In genomic region chr14:21652209-21652808, GRCh38 we compare ENCODE assay signal across 23 cellular contexts. TPM values are rescaled to one million over a fixed set of nuclear protein-coding genes. Genes with fewer than 3 reads are reported as not detected.
"Had no signal": no experiment of that assay in that cellular context is flagged by ENCODE, and none has a peak within 500 bp of the region (broad histone marks: within the 10 kb centered on the region; RNA-seq: fewer than 3 reads in every experiment).

No MANE protein-coding gene starts in this region.

- H3K36me3 ChIP-seq: left lung, ovary had no signal

- H3K27me3 ChIP-seq: left lung, ovary, testis had no signal

- DNase-seq: activated CD4-positive, alpha-beta T cell treated with anti-CD3 and anti-CD28 coated beads for 48 hours; activated CD8-positive, alpha-beta memory T cell treated with anti-CD3 and anti-CD28 coated beads for 24 hours; activated naive CD4-positive, alpha-beta T cell treated with anti-CD3 and anti-CD28 coated beads, Interleukin-2, amount 10 ng/mL, durations not matched to agents 7 days and 5 days; activated T-cell treated with anti-CD3 and anti-CD28 coated beads for 4 hours; caudate nucleus; islet precursor cell; left lung; mesenchymal stem cell; ovary; stimulated activated CD4-positive, alpha-beta T cell treated with anti-CD3 and anti-CD28 coated beads, Interleukin-4, amount 100 ng/mL, for 4 hours; stimulated activated naive CD8-positive, alpha-beta T cell treated with anti-CD3 and anti-CD28 coated beads, Interleukin-15, amount 100 ng/mL, for 72 hours; SW 1271; testis had no signal

- H3K27ac Mint-ChIP-seq: activated naive CD4-positive, alpha-beta T cell treated with anti-CD3 and anti-CD28 coated beads, Interleukin-2, amount 10 ng/mL, durations not matched to agents 7 days and 5 days; activated T-helper 2 cell treated with anti-CD3 and anti-CD28 coated beads, Interferon-gamma antibody, Interleukin-2, Interleukin-4, amounts not matched to agents 10 μg/mL and 5 μg/mL and 100 μg/mL, durations not matched to agents 14 hours and 24 hours and 36 hours; dendritic cell treated with granulocyte-macrophage colony-stimulating factor and Interleukin-4, amounts not matched to agents 40 ng/mL and 50 ng/mL, for 4 days; stimulated activated naive CD8-positive, alpha-beta T cell treated with anti-CD3 and anti-CD28 coated beads, Interleukin-15, amount 100 ng/mL, for 72 hours; T-helper 2 cell treated with Interferon-gamma antibody and Interleukin-4, amounts not matched to agents 5 μg/mL and 100 μg/mL, for 36 hours had no signal

- H3K4me3 ChIP-seq: left lung, ovary, testis had no signal

- H3K4me3 Mint-ChIP-seq: activated naive CD4-positive, alpha-beta T cell treated with anti-CD3 and anti-CD28 coated beads, Interleukin-2, amount 10 ng/mL, durations not matched to agents 7 days and 5 days; dendritic cell treated with granulocyte-macrophage colony-stimulating factor and Interleukin-4, amounts not matched to agents 40 ng/mL and 50 ng/mL, for 4 days; neural crest cell; stimulated activated naive CD8-positive, alpha-beta T cell treated with anti-CD3 and anti-CD28 coated beads, Interleukin-15, amount 100 ng/mL, for 72 hours; T-helper 2 cell treated with Interferon-gamma antibody and Interleukin-4, amounts not matched to agents 5 μg/mL and 100 μg/mL, for 36 hours had no signal

- H3K9me3 Mint-ChIP-seq: activated naive CD4-positive, alpha-beta T cell treated with anti-CD3 and anti-CD28 coated beads, Interleukin-2, amount 10 ng/mL, durations not matched to agents 7 days and 5 days; activated T-helper 2 cell treated with anti-CD3 and anti-CD28 coated beads, Interferon-gamma antibody, Interleukin-2, Interleukin-4, amounts not matched to agents 10 μg/mL and 5 μg/mL and 100 μg/mL, durations not matched to agents 14 hours and 24 hours and 36 hours; dendritic cell treated with granulocyte-macrophage colony-stimulating factor and Interleukin-4, amounts not matched to agents 40 ng/mL and 50 ng/mL, for 4 days; stimulated activated naive CD8-positive, alpha-beta T cell treated with anti-CD3 and anti-CD28 coated beads, Interleukin-15, amount 100 ng/mL, for 72 hours; T-helper 2 cell treated with Interferon-gamma antibody and Interleukin-4, amounts not matched to agents 5 μg/mL and 100 μg/mL, for 36 hours had no signal

- H3K4me1 ChIP-seq: left lung, testis had no signal

- H3K27ac ChIP-seq: left lung, ovary, testis had no signal

- H3K36me3 Mint-ChIP-seq: activated naive CD4-positive, alpha-beta T cell treated with anti-CD3 and anti-CD28 coated beads, Interleukin-2, amount 10 ng/mL, durations not matched to agents 7 days and 5 days had no signal

- ATAC-seq: esophagus mucosa; left lung; stimulated activated naive CD8-positive, alpha-beta T cell treated with anti-CD3 and anti-CD28 coated beads, Interleukin-15, amount 100 ng/mL, for 72 hours had no signal

- H3K4me1 Mint-ChIP-seq: activated naive CD4-positive, alpha-beta T cell treated with anti-CD3 and anti-CD28 coated beads, Interleukin-2, amount 10 ng/mL, durations not matched to agents 7 days and 5 days; neural crest cell; stimulated activated naive CD8-positive, alpha-beta T cell treated with anti-CD3 and anti-CD28 coated beads, Interleukin-15, amount 100 ng/mL, for 72 hours had no signal

- H3K9me3 ChIP-seq: left lung, ovary, testis had no signal

RNA-seq across cellular contexts. Expression of gene OR4E2, which starts 1.3 kb away (rescaled TPM):
- total RNA-seq: activated T-helper 2 cell treated with anti-CD3 and anti-CD28 coated beads, Interferon-gamma antibody, Interleukin-2, Interleukin-4, amounts not matched to agents 10 μg/mL and 5 μg/mL and 100 μg/mL, durations not matched to agents 14 hours and 24 hours and 36 hours; esophagus mucosa; left lung; myocyte; neural crest cell; ovary; renal cortical epithelial cell; skeletal muscle tissue; ureter had no signal
- polyA plus RNA-seq: adipose tissue, ovary had no signal

RNA-seq across cellular contexts. Expression of gene OR10G2, which starts 17.6 kb away (rescaled TPM):
- total RNA-seq: activated T-helper 2 cell treated with anti-CD3 and anti-CD28 coated beads, Interferon-gamma antibody, Interleukin-2, Interleukin-4, amounts not matched to agents 10 μg/mL and 5 μg/mL and 100 μg/mL, durations not matched to agents 14 hours and 24 hours and 36 hours; esophagus mucosa; left lung; myocyte; neural crest cell; ovary; renal cortical epithelial cell; skeletal muscle tissue; ureter had no signal
- polyA plus RNA-seq: adipose tissue, ovary had no signal

RNA-seq across cellular contexts. Expression of gene OR4E1, which starts 21.3 kb away (rescaled TPM):
- total RNA-seq: esophagus mucosa, left lung, myocyte, neural crest cell, ovary, renal cortical epithelial cell, skeletal muscle tissue, ureter had no signal
- polyA plus RNA-seq: adipose tissue, ovary had no signal
